Comparison of ENCODE assay signal across 1 cellular context in genomic region chr5:179008667-179009066, GRCh38.
TF ChIP-seq lines count a peak whose summit lies in the region.

No MANE protein-coding gene starts in this region.

TF ChIP-seq in HCT116, 20 proteins besides CTCF, POLR2A, EP300 and RAD21:
- TF ChIP-seq SIN3A (IDR thresholded peaks at IDR 0.05; ENCODE audit: low read depth) (no peak), SRF (IDR thresholded peaks at IDR 0.05; ENCODE audit: low read depth) (no peak), ZFX (IDR thresholded peaks at IDR 0.05) (no peak), CEBPB (IDR thresholded peaks at IDR 0.05; ENCODE audit: low read depth) (no peak), CBX3 (IDR thresholded peaks at IDR 0.05; ENCODE audit: low read depth) (no peak), ELF1 (IDR thresholded peaks at IDR 0.05; ENCODE audit: borderline replicate concordance, low read depth) (no peak), REST (IDR thresholded peaks at IDR 0.05; ENCODE audit: low read depth) (no peak), JUND (IDR thresholded peaks at IDR 0.05) (no peak), EZH2phosphoT487 (IDR thresholded peaks at IDR 0.05; ENCODE audit: borderline replicate concordance) (no peak), ZNF274 (IDR thresholded peaks at IDR 0.05; ENCODE audit: low read depth, low read length) (no peak)
- TF ChIP-seq, protein P1, sequence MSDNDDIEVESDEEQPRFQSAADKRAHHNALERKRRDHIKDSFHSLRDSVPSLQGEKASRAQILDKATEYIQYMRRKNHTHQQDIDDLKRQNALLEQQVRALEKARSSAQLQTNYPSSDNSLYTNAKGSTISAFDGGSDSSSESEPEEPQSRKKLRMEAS (IDR thresholded peaks at IDR 0.05): no peak
TF ChIP-seq in HCT116: peak in this region for 0.
